In genomic region chr11:86152901-86153300, GRCh38 we compare ENCODE assay signal across 26 cellular contexts.
A peak's percentile ranks its signal among the peaks of the same experiment; 100 is the strongest.
DNase-seq lines count a peak whose midpoint lies in the region; TF ChIP-seq lines count a peak whose summit lies in the region.
"Had no signal": no experiment of that assay in that cellular context is flagged by ENCODE, and none has a peak within 500 bp of the region (broad histone marks: within the 10 kb centered on the region; RNA-seq: fewer than 3 reads in every experiment).

No MANE protein-coding gene starts in this region.

- no peaks in the 10 kb centered on the region for H4K20me1 ChIP-seq in osteoblast (ENCODE audit: insufficient read depth, low read length)

- H3K27me3 Mint-ChIP-seq in MCF 10A (ENCODE audit: insufficient read depth, unreplicated experiment), result no peaks in the 10 kb centered on the region
- H3K27me3 Mint-ChIP-seq: activated B cell treated with CpG ODN at 0.5 μM for 24 hours; dendritic cell treated with granulocyte-macrophage colony-stimulating factor and Interleukin-4, amounts not matched to agents 40 ng/mL and 50 ng/mL, for 4 days had no signal

- TF ChIP-seq CTCF in breast epithelium (IDR thresholded peaks at IDR 0.05), result no peak
- no peak for TF ChIP-seq CTCF in MCF 10A (IDR thresholded peaks at IDR 0.05; ENCODE audit: unreplicated experiment)
- TF ChIP-seq CTCF in osteoblast (IDR thresholded peaks at IDR 0.05; ENCODE audit: extremely low read depth, low read depth, low read length), result no peak
- no peak for TF ChIP-seq CTCF in vagina (IDR thresholded peaks at IDR 0.05)

- no peaks in the 10 kb centered on the region for H3K36me3 ChIP-seq in breast epithelium
- H3K36me3 ChIP-seq in osteoblast (ENCODE audit: insufficient read depth, low read length), result no peaks in the 10 kb centered on the region
- no peaks in the 10 kb centered on the region for H3K36me3 ChIP-seq in vagina
- H3K36me3 ChIP-seq: gastrocnemius medialis, SJSA1, spleen, suprapubic skin, uterus had no signal

- no peaks in the 10 kb centered on the region for H3K9me3 Mint-ChIP-seq in MCF 10A (ENCODE audit: unreplicated experiment)
- H3K9me3 Mint-ChIP-seq: activated B cell treated with CpG ODN at 0.5 μM for 24 hours; CD8-positive, alpha-beta memory T cell; dendritic cell treated with granulocyte-macrophage colony-stimulating factor and Interleukin-4, amounts not matched to agents 40 ng/mL and 50 ng/mL, for 4 days; naive B cell had no signal

- TF ChIP-seq POLR2A in breast epithelium (IDR thresholded peaks at IDR 0.05) (no peak), vagina (IDR thresholded peaks at IDR 0.05) (no peak)

- H3K9me3 ChIP-seq in breast epithelium (no peaks in the 10 kb centered on the region), osteoblast (ENCODE audit: low read depth, low read length) (no peaks in the 10 kb centered on the region), vagina (no peaks in the 10 kb centered on the region)
- H3K9me3 ChIP-seq: gastrocnemius medialis, SJSA1, spleen, suprapubic skin, uterus had no signal

- H3K27ac ChIP-seq in breast epithelium (peak overlapping the region; percentile 85 to 91), epithelial cell of prostate (peak overlapping the region; percentile 63), osteoblast (ENCODE audit: low read depth, low read length) (peak overlapping the region; percentile 80), vagina (peak overlapping the region; percentile 63)
- H3K27ac ChIP-seq: 22Rv1 had no signal

- H3K4me3 ChIP-seq in breast epithelium, result no peak overlapping the region
- H3K4me3 ChIP-seq in osteoblast (ENCODE audit: insufficient read depth, low read length), result no peak overlapping the region
- H3K4me3 ChIP-seq in vagina, result no peak overlapping the region
- H3K4me3 ChIP-seq: gastrocnemius medialis, hepatocyte, SJSA1, spleen, suprapubic skin, uterus had no signal

- H2AFZ ChIP-seq in osteoblast (ENCODE audit: low read length), result no peak overlapping the region
- H2AFZ ChIP-seq: hepatocyte had no signal

- CTCF ChIA-PET in MCF 10A (lab: Yijun Ruan, JAX), result interaction anchor here (2.1 kb wide), 1 partner anchor 41 kb away, joined by 7 read pairs; no protein-coding TSS in a partner anchor

- H3K4me2 ChIP-seq in osteoblast (ENCODE audit: insufficient read depth, low read length), result no peak overlapping the region
- H3K4me2 ChIP-seq: hepatocyte had no signal

- H3K27me3 ChIP-seq in breast epithelium (no peaks in the 10 kb centered on the region), osteoblast (ENCODE audit: insufficient read depth, low read length) (no peaks in the 10 kb centered on the region), vagina (no peaks in the 10 kb centered on the region)
- H3K27me3 ChIP-seq: gastrocnemius medialis, hepatocyte, SJSA1, spleen, suprapubic skin, uterus had no signal

- BruUV-seq in MCF 10A (replicated peaks; lab: Mats Ljungman, UMichigan), result no TSS peak

- POLR2A ChIA-PET in MCF 10A (lab: Yijun Ruan, JAX), result interaction anchor here (3.5 kb wide), 1 partner anchor 9 kb away, joined by 18 read pairs; no protein-coding TSS in a partner anchor

- peaks cover 0 to 4% of the 10 kb centered on the region in 2 donors for H3K4me1 ChIP-seq in breast epithelium
- H3K4me1 ChIP-seq in osteoblast (ENCODE audit: insufficient read depth, low read length), result peaks cover 33% of the 10 kb centered on the region
- H3K4me1 ChIP-seq in vagina, result peaks cover 31% of the 10 kb centered on the region

- DNase-seq in breast epithelium (ENCODE audit: low spot score in 2 of 2) (no peak), MCF 10A (ENCODE audit: unreplicated experiment) (no peak), epithelial cell of prostate (ENCODE audit: low read depth, low spot score) (no peak), osteoblast (ENCODE audit: insufficient read length, low spot score, missing footprints) (no peak), vagina (ENCODE audit: extremely low spot score in 2 of 2) (no peak), AG20443 (ENCODE audit: low spot score) (no peak), NCI-H446 treated with DMSO at 0.1 percent for 48 hours (lab: John Stamatoyannopoulos, UW) (no peak)
- no peak for DNase-seq in stimulated activated naive CD4-positive, alpha-beta T cell treated with Interleukin-2 at 50 U/mL for 16 hours (lab: John Stamatoyannopoulos, UW)
- DNase-seq: activated B cell treated with CpG ODN at 0.5 μM for 24 hours; activated CD4-positive, alpha-beta T cell treated with anti-CD3 and anti-CD28 coated beads, Interleukin-2, amount 50 U/mL, for 1 hour; activated naive CD4-positive, alpha-beta T cell treated with Interleukin-2 at 50 U/mL for 16 hours; CD8-positive, alpha-beta memory T cell; DMS153; gastrocnemius medialis; naive B cell; NCI-H1092 treated with DMSO at 0.1 percent for 48 hours; NCI-H2029 treated with DMSO at 0.1 percent for 48 hours; NCI-H2227 treated with DMSO at 0.1 percent for 48 hours; NCI-H748 treated with DMSO at 0.1 percent for 48 hours; spleen; uterus had no signal

- intact Hi-C loops in breast epithelium (cut with DNase I; ENCODE audit: low total_unique reads), result no loop called here
- intact Hi-C loops in MCF 10A (cut with micrococcal nuclease), result no loop called here
- intact Hi-C loops in vagina (cut with DNase I), result no loop called here

- peaks cover 20% of the 10 kb centered on the region for H3K4me1 Mint-ChIP-seq in MCF 10A (ENCODE audit: insufficient read depth, unreplicated experiment)

- no peak overlapping the region for H3K4me3 Mint-ChIP-seq in MCF 10A (ENCODE audit: unreplicated experiment)
- H3K4me3 Mint-ChIP-seq: activated B cell treated with CpG ODN at 0.5 μM for 24 hours; dendritic cell treated with granulocyte-macrophage colony-stimulating factor and Interleukin-4, amounts not matched to agents 40 ng/mL and 50 ng/mL, for 4 days; naive B cell had no signal

- H3K36me3 Mint-ChIP-seq in MCF 10A (ENCODE audit: insufficient read depth, unreplicated experiment), result no peaks in the 10 kb centered on the region
- H3K36me3 Mint-ChIP-seq: CD8-positive, alpha-beta memory T cell; naive B cell had no signal

- no peaks in the 10 kb centered on the region for H3K79me2 ChIP-seq in osteoblast (ENCODE audit: insufficient read depth, low read length)
- H3K79me2 ChIP-seq: hepatocyte had no signal

- no peak overlapping the region for H3K27ac Mint-ChIP-seq in MCF 10A (ENCODE audit: low read depth, unreplicated experiment)
- H3K27ac Mint-ChIP-seq: activated B cell treated with CpG ODN at 0.5 μM for 24 hours had no signal
